ENCODE assay signal across 11 cellular contexts in the genomic region with DNA sequence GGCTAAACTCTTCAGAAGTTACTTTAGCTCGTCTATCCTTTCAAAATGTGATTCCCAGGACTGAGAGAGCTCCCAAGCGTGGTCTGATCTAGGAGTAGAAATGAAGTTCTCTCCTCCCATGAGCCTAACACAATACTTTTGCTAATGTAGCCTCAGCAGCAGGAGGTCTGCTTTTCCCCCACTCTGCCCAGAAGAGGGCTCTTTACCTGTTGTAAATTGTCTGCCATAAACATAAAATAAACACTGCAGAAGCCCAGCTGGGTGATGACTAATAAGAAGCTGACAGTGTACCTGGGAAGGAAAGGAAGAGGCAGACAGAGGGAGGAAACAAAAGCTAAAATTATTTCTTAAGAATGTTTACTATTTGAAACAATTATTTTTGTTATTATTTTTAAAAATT.
DNase-seq lines count a peak whose midpoint lies in the region; ATAC-seq and TF ChIP-seq lines count a peak whose summit lies in the region.
"Had no signal": no experiment of that assay in that cellular context is flagged by ENCODE, and none has a peak within 500 bp of the region (broad histone marks: within the 10 kb centered on the region; RNA-seq: fewer than 3 reads in every experiment).

No MANE protein-coding gene starts in this region.

- H3K27me3 ChIP-seq in brain microvascular endothelial cell (replicated peaks): no peaks in the 10 kb centered on the region

- DNase-seq in COLO668 (lab: John Stamatoyannopoulos, UW; ENCODE audit: unreplicated experiment) (peak; percentile 6), GM13976 (ENCODE audit: low spot score) (peak; percentile 20), LNCaP clone FGC (ENCODE audit: low read depth) (peak; percentile 46), choroid plexus epithelial cell (ENCODE audit: low read depth) (no peak), AG08396 (ENCODE audit: low spot score) (no peak), brain microvascular endothelial cell (no peak)
- DNase-seq in stimulated activated CD4-positive, alpha-beta T cell treated with anti-CD3 and anti-CD28 coated beads, Interleukin-4, amount 100 ng/mL, for 1 hour: no peak
- DNase-seq: caudate nucleus, GF-D8, psoas muscle had no signal

- ATAC-seq in HG02981 (IDR thresholded peaks at IDR 0.05; ENCODE audit: unreplicated experiment): no peak
- ATAC-seq: psoas muscle had no signal

- in situ Hi-C loops in GM13976 (cut with MboI; ENCODE audit: low sequenced_read_pairs, unreplicated experiment): no loop called here
- in situ Hi-C loops in brain microvascular endothelial cell (cut with HindIII; ENCODE audit: low pct_ligation_motif_present, low sequenced_read_pairs): no loop called here

- no peak overlapping the region for H3K27ac ChIP-seq in brain microvascular endothelial cell
- H3K27ac ChIP-seq: psoas muscle had no signal

- no peaks in the 10 kb centered on the region for H3K36me3 ChIP-seq in brain microvascular endothelial cell (replicated peaks)

- H3K4me3 ChIP-seq in LNCaP clone FGC (ENCODE audit: low read depth, low read length): no peak overlapping the region
- no peak overlapping the region for H3K4me3 ChIP-seq in choroid plexus epithelial cell (ENCODE audit: low read depth, low read length)
- H3K4me3 ChIP-seq in brain microvascular endothelial cell (ENCODE audit: low read depth, low read length): no peak overlapping the region
- H3K4me3 ChIP-seq: psoas muscle had no signal

- TF ChIP-seq CTCF in GM13976 (IDR thresholded peaks at IDR 0.05; ENCODE audit: borderline replicate concordance, control extremely low read depth, extremely low read depth, insufficient read depth, missing control alignments) (no peak), LNCaP clone FGC (IDR thresholded peaks at IDR 0.05; ENCODE audit: control insufficient read depth, extremely low read depth, insufficient read depth) (peak; percentile 70), choroid plexus epithelial cell (conservative IDR thresholded peaks at IDR 0.05; ENCODE audit: low read depth, low read length) (peak; percentile 7), brain microvascular endothelial cell (IDR thresholded peaks at IDR 0.05; ENCODE audit: low read depth, low read length, missing control alignments) (no peak)

Comparison
In these comparisons a context has a peak if more than half of its experiments do, and no peak if none do; other contexts are left out.
1. DNase-seq: peak in COLO668 (single experiment), GM13976 (single experiment) and LNCaP clone FGC (single experiment); none in choroid plexus epithelial cell (single experiment), stimulated activated CD4-positive, alpha-beta T cell treated with anti-CD3 and anti-CD28 coated beads, Interleukin-4, amount 100 ng/mL, for 1 hour (single experiment), AG08396 (single experiment) and brain microvascular endothelial cell (single experiment).
2. CTCF ChIP-seq: peak in LNCaP clone FGC (single experiment) and choroid plexus epithelial cell (single experiment); none in GM13976 (single experiment) and brain microvascular endothelial cell (single experiment).